Comparison of ENCODE assay signal across 27 cellular contexts in the genomic region with DNA sequence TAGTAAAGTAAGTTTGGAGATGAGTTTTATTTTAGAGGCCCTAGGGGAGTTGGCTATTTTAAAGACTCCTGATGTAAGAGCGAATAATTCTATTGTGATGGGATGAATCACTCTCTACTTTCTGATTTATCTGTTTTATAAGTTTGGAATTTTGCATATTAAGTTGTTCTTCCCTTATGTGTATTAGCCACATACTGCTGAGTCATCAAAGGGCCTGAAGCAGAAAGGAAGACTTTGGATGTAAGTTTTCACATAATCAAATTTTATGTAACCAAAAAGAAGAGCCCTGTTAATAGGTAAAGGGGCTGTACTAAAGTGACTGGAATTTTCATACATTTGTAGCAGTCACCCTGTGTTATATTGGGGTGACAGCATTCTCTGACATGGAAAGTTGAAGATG.
"Had no signal": no experiment of that assay in that cellular context is flagged by ENCODE, and none has a peak within 500 bp of the region (broad histone marks: within the 10 kb centered on the region; RNA-seq: fewer than 3 reads in every experiment).

No MANE protein-coding gene starts in this region.

- H3K27ac ChIP-seq: ascending aorta, PC-9, RWPE1, WERI-Rb-1 had no signal

- H3K36me3 ChIP-seq: ascending aorta, WERI-Rb-1 had no signal

- H3K4me1 ChIP-seq: ascending aorta had no signal

- H3K4me3 ChIP-seq: ascending aorta, PC-9 had no signal

- H3K9me3 ChIP-seq: ascending aorta had no signal

- H2AFZ ChIP-seq: PC-9 had no signal

- H3K27me3 ChIP-seq: ascending aorta had no signal

- H3K4me2 ChIP-seq: PC-9 had no signal

- ATAC-seq: activated CD8-positive, alpha-beta T cell treated with anti-CD3 and anti-CD28 coated beads for 36 hours; activated T-cell treated with anti-CD3 and anti-CD28 coated beads, Interleukin-2, amount 50 U/mL, for 72 hours; activated T-helper 17 cell treated with anti-CD3 and anti-CD28 coated beads, Interleukin-2, amount 50 U/mL, for 72 hours; Right ventricle myocardium inferior had no signal

- DNase-seq: activated CD4-positive, alpha-beta T cell treated with anti-CD3 and anti-CD28 coated beads for 1 hour; activated CD4-positive, alpha-beta T cell treated with anti-CD3 and anti-CD28 coated beads for 48 hours; activated CD4-positive, CD25-positive, alpha-beta regulatory T cell; activated CD8-positive, alpha-beta T cell treated with anti-CD3 and anti-CD28 coated beads for 36 hours; activated effector memory CD4-positive, alpha-beta T cell treated with anti-CD3 and anti-CD28 coated beads, Interleukin-2, amount 50 U/mL, for 16 hours; activated naive CD4-positive, alpha-beta T cell; activated naive CD4-positive, alpha-beta T cell treated with anti-CD3 and anti-CD28 coated beads, Interleukin-2, amount 50 U/mL, for 16 hours; activated naive CD8-positive, alpha-beta T cell treated with anti-CD3 and anti-CD28 coated beads for 36 hours; activated T-cell treated with anti-CD3 and anti-CD28 coated beads, Interleukin-2, amount 50 U/mL, for 1 hour; activated T-cell treated with anti-CD3 and anti-CD28 coated beads, Interleukin-2, amount 50 U/mL, for 72 hours; amygdala; cerebellar nuclear complex; NCI-H1105; NCI-H1417 treated with DMSO at 0.1 percent for 48 hours; NCI-H1930; NCI-H2081 treated with DMSO at 0.1 percent for 48 hours; NCI-H226; NCI-H446 treated with DMSO at 0.1 percent for 48 hours; NCI-H524; NK-92 treated with Interleukin-12 subunit alpha and Interleukin-12 subunit beta, amount 100 ng/mL, for 24 hours; PC-9; T1000; WERI-Rb-1 had no signal
